ENCODE assay signal across 8 cellular contexts in the genomic region with DNA sequence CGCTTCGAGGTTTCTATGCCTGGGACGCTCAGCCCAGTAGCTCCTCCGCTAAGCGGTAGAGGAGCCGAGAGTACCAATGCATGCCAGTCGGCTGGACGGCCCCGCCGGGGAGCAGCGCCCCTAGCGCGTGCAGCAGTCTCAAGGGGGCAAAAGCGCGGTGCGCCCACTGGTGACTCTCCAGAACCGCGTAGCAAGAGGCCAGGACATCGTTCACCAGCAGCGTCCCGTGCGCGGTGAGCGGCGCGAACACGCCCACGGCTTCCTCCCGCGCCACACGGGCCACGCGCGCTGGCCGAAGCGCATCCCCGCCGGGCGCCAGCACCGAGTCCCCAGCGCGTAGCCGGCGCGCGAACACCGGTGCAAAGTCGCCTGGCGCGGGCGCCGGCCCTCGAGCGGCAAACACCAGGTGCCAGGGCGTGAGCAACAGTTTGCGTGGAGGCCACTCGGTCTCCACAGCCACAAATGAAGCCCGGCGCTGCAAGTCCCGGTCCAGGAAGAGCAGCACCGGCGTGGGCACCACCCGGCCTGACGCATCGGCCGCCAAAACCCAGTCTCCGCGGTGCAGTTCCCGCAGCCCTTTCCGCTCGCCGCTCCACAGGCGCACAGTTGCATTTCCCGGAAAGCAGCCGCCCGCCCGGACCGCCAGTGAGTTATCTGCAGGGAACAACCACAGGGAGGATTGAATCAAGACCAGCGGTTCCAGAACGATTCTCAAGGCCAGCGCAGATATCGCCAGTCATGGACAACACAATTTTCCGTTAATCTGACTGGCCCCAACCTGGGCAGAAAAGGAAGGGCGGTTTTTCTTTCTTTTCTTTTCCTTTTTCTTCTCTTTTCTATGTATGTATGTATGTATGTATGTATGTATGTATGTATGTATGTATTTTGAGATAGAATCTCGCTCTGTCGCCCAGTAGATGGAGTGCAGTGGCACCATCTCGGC. TPM values are rescaled to one million over a fixed set of nuclear protein-coding genes. Genes with fewer than 3 reads are reported as not detected.
DNase-seq lines count a peak whose midpoint lies in the region; ATAC-seq and TF ChIP-seq lines count a peak whose summit lies in the region.

No MANE protein-coding gene starts in this region.

- peaks cover 9% of the 10 kb centered on the region for H3K4me1 ChIP-seq in BE2C

- no peaks in the 10 kb centered on the region for H3K9me3 Mint-ChIP-seq in activated CD8-positive, alpha-beta T cell treated with anti-CD3 and anti-CD28 coated beads for 36 hours

- H3K27ac ChIP-seq in HL-60 (replicated peaks): no peak overlapping the region

- CTCF ChIA-PET in activated CD8-positive, alpha-beta T cell treated with anti-CD3 and anti-CD28 coated beads for 36 hours (lab: Charles Lee): interaction anchor here (0.6 to 10.5 kb wide), 22 partner anchors 9 to 207 kb away, joined by 3 to 220 read pairs (median 16); a partner anchor contains a TSS

- peaks cover 63% of the 10 kb centered on the region for H3K27me3 ChIP-seq in BE2C
- peaks cover 48% of the 10 kb centered on the region for H3K27me3 ChIP-seq in HL-60 (ENCODE audit: insufficient read depth, poor library complexity, severe bottlenecking)

- no peaks in the 10 kb centered on the region for H3K36me3 ChIP-seq in BE2C

- H3K9me3 ChIP-seq in BE2C: no peaks in the 10 kb centered on the region

- DNase-seq in BE2C (peak; percentile 63), HL-60 (ENCODE audit: low read depth in 1 of 2, low spot score in 1 of 2) (peak in 1 of 2 experiments; percentile 42), fibroblast of villous mesenchyme (ENCODE audit: low read depth) (peak; percentile 50), occipital lobe (lab: John Stamatoyannopoulos, UW) (peak; percentile 28), NCI-H1105 (lab: John Stamatoyannopoulos, UW) (no peak), SHP77 treated with DMSO at 0.1 percent for 48 hours (lab: John Stamatoyannopoulos, UW) (no peak)
- peak; percentile 50 for DNase-seq in activated CD8-positive, alpha-beta T cell treated with anti-CD3 and anti-CD28 coated beads for 36 hours

- intact Hi-C loops in activated CD8-positive, alpha-beta T cell treated with anti-CD3 and anti-CD28 coated beads for 36 hours (cut with micrococcal nuclease): loop anchor here (5.0 to 10.0 kb wide), 2 partner anchors 93 to 145 kb away; a partner anchor contains a TSS

- no peak for ATAC-seq in activated CD8-positive, alpha-beta T cell treated with anti-CD3 and anti-CD28 coated beads for 36 hours
- ATAC-seq in GM21360 (IDR thresholded peaks at IDR 0.05; ENCODE audit: unreplicated experiment): no peak

- H3K4me3 Mint-ChIP-seq in activated CD8-positive, alpha-beta T cell treated with anti-CD3 and anti-CD28 coated beads for 36 hours: peak overlapping the region; percentile 62

- H3K4me3 ChIP-seq in BE2C (ENCODE audit: low read depth, low read length) (peak overlapping the region; percentile 47), HL-60 (replicated peaks; ENCODE audit: insufficient read depth, low read length) (peak overlapping the region; percentile 35), fibroblast of villous mesenchyme (ENCODE audit: low read depth, low read length) (peak overlapping the region; percentile 40)

- no peaks in the 10 kb centered on the region for H3K36me3 Mint-ChIP-seq in activated CD8-positive, alpha-beta T cell treated with anti-CD3 and anti-CD28 coated beads for 36 hours (ENCODE audit: low read depth)

- POLR2A ChIA-PET in activated CD8-positive, alpha-beta T cell treated with anti-CD3 and anti-CD28 coated beads for 36 hours (lab: Charles Lee): interaction anchor here (1.0 to 4.1 kb wide), 6 partner anchors 8 to 40 kb away, joined by 3 to 29 read pairs (median 8); a partner anchor contains a TSS

- H3K27me3 Mint-ChIP-seq in activated CD8-positive, alpha-beta T cell treated with anti-CD3 and anti-CD28 coated beads for 36 hours: peaks cover 60% of the 10 kb centered on the region

- H3K4me1 Mint-ChIP-seq in activated CD8-positive, alpha-beta T cell treated with anti-CD3 and anti-CD28 coated beads for 36 hours (ENCODE audit: low read depth): peaks cover 50% of the 10 kb centered on the region

- H3K27ac Mint-ChIP-seq in activated CD8-positive, alpha-beta T cell treated with anti-CD3 and anti-CD28 coated beads for 36 hours: no peak overlapping the region

- TF ChIP-seq CTCF in BE2C (IDR thresholded peaks at IDR 0.05; ENCODE audit: low read depth, low read length) (peak; percentile 51), HL-60 (IDR thresholded peaks at IDR 0.05; ENCODE audit: insufficient read depth, low read length) (peak; percentile 29), fibroblast of villous mesenchyme (IDR thresholded peaks at IDR 0.05; ENCODE audit: insufficient read depth, low read depth, low read length) (no peak)
- TF ChIP-seq CTCF in activated CD8-positive, alpha-beta T cell treated with anti-CD3 and anti-CD28 coated beads for 36 hours (IDR thresholded peaks at IDR 0.05): no peak

RNA-seq across cellular contexts. Expression of a gene that starts 4.5 kb away (rescaled TPM):
- polyA plus RNA-seq in BE2C (2012; ENCODE audit: insufficient read depth, insufficient read length, low read depth): 0.23 TPM
- total RNA-seq in activated CD8-positive, alpha-beta T cell treated with anti-CD3 and anti-CD28 coated beads for 36 hours: under 1 TPM in 1 of 2 experiments, not detected in 1; 0.14 TPM
- not detected in 2 replicates for total RNA-seq in fibroblast of villous mesenchyme
- 0.47 TPM for total RNA-seq in occipital lobe

RNA-seq across cellular contexts. Expression of a gene that starts 20.3 kb away (rescaled TPM):
- 3.7 TPM for polyA plus RNA-seq in BE2C (2012; ENCODE audit: insufficient read depth, insufficient read length, low read depth)
- 10 to 100 TPM; 18.5 to 19.8 TPM for total RNA-seq in activated CD8-positive, alpha-beta T cell treated with anti-CD3 and anti-CD28 coated beads for 36 hours
- total RNA-seq in fibroblast of villous mesenchyme (0.64 and 0.86 TPM in 2 replicates), occipital lobe (0.78 TPM)

RNA-seq across cellular contexts. Expression of a gene that starts 20.5 kb away (rescaled TPM):
- 85.0 TPM for polyA plus RNA-seq in BE2C (2012; ENCODE audit: insufficient read depth, insufficient read length, low read depth)
- total RNA-seq in activated CD8-positive, alpha-beta T cell treated with anti-CD3 and anti-CD28 coated beads for 36 hours: 10 to 100 TPM; 43.5 to 50.9 TPM
- total RNA-seq in fibroblast of villous mesenchyme: 47.9 and 71.2 TPM in 2 replicates
- total RNA-seq in occipital lobe: 90.8 TPM

RNA-seq across cellular contexts. Expression of a gene that starts 29.5 kb away (rescaled TPM):
- polyA plus RNA-seq in BE2C (2012; ENCODE audit: insufficient read depth, insufficient read length, low read depth): 108 TPM
- 10 to 100 TPM; 57.5 to 62.3 TPM for total RNA-seq in activated CD8-positive, alpha-beta T cell treated with anti-CD3 and anti-CD28 coated beads for 36 hours
- total RNA-seq in fibroblast of villous mesenchyme (32.2 and 37.1 TPM in 2 replicates), occipital lobe (17.6 TPM)

RNA-seq across cellular contexts. Expression of a gene that starts 41.1 kb away (rescaled TPM):
- polyA plus RNA-seq in BE2C (2012; ENCODE audit: insufficient read depth, insufficient read length, low read depth): 1,105 TPM
- 1,000 to 10,000 TPM; 2,169 to 2,181 TPM for total RNA-seq in activated CD8-positive, alpha-beta T cell treated with anti-CD3 and anti-CD28 coated beads for 36 hours
- 1,457 and 1,471 TPM in 2 replicates for total RNA-seq in fibroblast of villous mesenchyme
- 1,492 TPM for total RNA-seq in occipital lobe

Comparison
In these comparisons a context has a peak if more than half of its experiments do, and no peak if none do; other contexts are left out.
1. DNase-seq: peak in BE2C (single experiment), activated CD8-positive, alpha-beta T cell treated with anti-CD3 and anti-CD28 coated beads for 36 hours (single experiment), fibroblast of villous mesenchyme (single experiment) and occipital lobe (single experiment); none in NCI-H1105 (single experiment) and SHP77 treated with DMSO at 0.1 percent for 48 hours (single experiment).
2. CTCF ChIP-seq: peak in BE2C (single experiment) and HL-60 (single experiment); none in activated CD8-positive, alpha-beta T cell treated with anti-CD3 and anti-CD28 coated beads for 36 hours (single experiment) and fibroblast of villous mesenchyme (single experiment).
3. RNA of a gene that starts 20.3 kb away (total RNA-seq): 18.5 to 19.8 TPM in activated CD8-positive, alpha-beta T cell treated with anti-CD3 and anti-CD28 coated beads for 36 hours; 0.64 to 0.86 TPM in fibroblast of villous mesenchyme and 0.78 TPM in occipital lobe (single experiment); every median in the first group is over 10 times any median in the second.
4. Peak in every context shown above with its lines, with median percentiles within 50 percentile points of each other: H3K4me3 ChIP-seq.